In the genomic region with DNA sequence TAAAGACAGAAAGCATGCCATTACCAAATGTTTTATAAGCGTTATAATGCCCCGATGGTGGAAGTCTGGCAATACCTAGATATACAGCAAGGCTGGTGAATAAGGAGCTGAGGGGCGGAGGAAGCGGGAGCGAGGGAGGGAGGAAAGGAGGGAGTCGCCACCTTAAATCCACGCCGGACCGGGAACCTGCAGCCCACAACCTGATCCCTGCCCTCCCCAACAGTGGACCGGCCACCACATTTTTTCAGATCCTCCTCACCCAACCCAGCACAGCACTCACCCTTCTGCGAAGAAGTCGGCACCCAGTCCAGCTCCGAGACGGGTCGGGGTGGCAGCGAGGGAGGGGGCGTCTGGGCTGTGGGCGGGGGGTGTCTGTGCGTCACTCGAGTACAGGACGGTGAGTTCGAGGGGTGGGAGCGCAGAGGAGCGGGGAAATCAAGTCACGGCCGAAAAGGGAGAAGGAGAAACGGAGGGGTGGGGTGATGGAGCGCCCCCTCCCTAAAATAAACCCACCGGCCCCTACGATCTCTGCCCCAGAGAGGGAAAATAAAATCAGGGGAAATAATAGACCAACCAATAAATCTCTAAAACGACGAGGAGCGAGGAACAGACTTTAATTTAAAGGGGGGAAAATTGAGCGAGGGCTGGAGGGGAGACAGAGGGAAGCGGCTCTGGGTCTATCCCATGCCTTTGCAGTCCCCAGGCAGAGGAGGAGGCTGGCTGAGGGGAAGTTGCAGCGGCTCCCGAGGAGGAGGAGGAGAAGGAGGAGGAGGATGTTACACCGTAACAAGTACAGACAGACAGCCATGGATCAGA, we compare ENCODE assay signal across 1 cellular context.
TF ChIP-seq lines count a peak whose summit lies in the region.

No MANE protein-coding gene starts in this region.

TF ChIP-seq in HEK293, 187 proteins besides CTCF, POLR2A, EP300 and RAD21 (continued from another document and continues in another):
- TF ChIP-seq ZNF785 (tag by site-specific recombination; IDR thresholded peaks at IDR 0.05) (0 out of 2 replicates have a peak, but pooled peaks have one; percentile 31), ZNF670 (tag by site-specific recombination; IDR thresholded peaks at IDR 0.05; ENCODE audit: low read depth) (no peak), ZNF843 (tag by site-specific recombination; IDR thresholded peaks at IDR 0.05) (no peak), ZNF658 (tag by site-specific recombination; IDR thresholded peaks at IDR 0.05) (no peak), ZNF624 (tag by site-specific recombination; IDR thresholded peaks at IDR 0.05) (no peak), ZFP69B (tag by site-specific recombination; IDR thresholded peaks at IDR 0.05) (0 out of 2 replicates have a peak, but pooled peaks have one; percentile 50), ZSCAN16 (tag by site-specific recombination; IDR thresholded peaks at IDR 0.05) (no peak), ZNF610 (tag by site-specific recombination; IDR thresholded peaks at IDR 0.05; ENCODE audit: borderline replicate concordance) (no peak), ZBTB26 (tag by site-specific recombination; optimal IDR thresholded peaks at IDR 0.05) (no peak), ZNF664 (tag by site-specific recombination; IDR thresholded peaks at IDR 0.05) (no peak), GLI2 (tag by site-specific recombination; IDR thresholded peaks at IDR 0.05; ENCODE audit: borderline replicate concordance, low read depth) (no peak), ZNF555 (tag by site-specific recombination; conservative IDR thresholded peaks at IDR 0.05) (no peak), ZNF629 (tag by site-specific recombination; IDR thresholded peaks at IDR 0.05) (no peak; the same call in 1 of the 2 replicates), ZEB2 (tag by site-specific recombination; IDR thresholded peaks at IDR 0.05) (peak; percentile 17; the same call in 1 of the 2 replicates), ZNF354C (tag by site-specific recombination; IDR thresholded peaks at IDR 0.05; ENCODE audit: borderline replicate concordance, low read depth) (no peak), TRIM28 (IDR thresholded peaks at IDR 0.05; ENCODE audit: borderline replicate concordance, low read length) (no peak), ZNF335 (tag by site-specific recombination; conservative IDR thresholded peaks at IDR 0.05) (peak; percentile 73), SP2 (tag by site-specific recombination; IDR thresholded peaks at IDR 0.05) (peak; percentile 47), TCF7L2 (IDR thresholded peaks at IDR 0.05; ENCODE audit: borderline replicate concordance, low read depth, low read length) (no peak), ZNF394 (tag by site-specific recombination; IDR thresholded peaks at IDR 0.05; ENCODE audit: borderline replicate concordance) (no peak), ZNF623 (tag by site-specific recombination; IDR thresholded peaks at IDR 0.05) (no peak), KLF16 (tag by site-specific recombination; IDR thresholded peaks at IDR 0.05) (peak; percentile 45), ZNF140 (tag by site-specific recombination; IDR thresholded peaks at IDR 0.05) (no peak), SALL2 (tag by site-specific recombination; IDR thresholded peaks at IDR 0.05; ENCODE audit: borderline replicate concordance) (no peak), GLIS2 (tag by site-specific recombination; IDR thresholded peaks at IDR 0.05) (peak; percentile 70), OVOL3 (tag by site-specific recombination; IDR thresholded peaks at IDR 0.05) (no peak), IKZF3 (tag by site-specific recombination; IDR thresholded peaks at IDR 0.05) (peak; percentile 43; the same call in 1 of the 2 replicates), ZSCAN23 (tag by site-specific recombination; IDR thresholded peaks at IDR 0.05) (no peak), ZNF404 (tag by site-specific recombination; IDR thresholded peaks at IDR 0.05) (no peak), ZSCAN30 (tag by site-specific recombination; IDR thresholded peaks at IDR 0.05) (no peak), ZBTB8A (tag by site-specific recombination; IDR thresholded peaks at IDR 0.05) (peak; percentile 95), ZXDB (tag by site-specific recombination; IDR thresholded peaks at IDR 0.05) (peak; percentile 83), ZNF155 (tag by site-specific recombination; IDR thresholded peaks at IDR 0.05) (no peak), ZNF157 (tag by site-specific recombination; IDR thresholded peaks at IDR 0.05) (no peak), FEZF1 (tag by site-specific recombination; IDR thresholded peaks at IDR 0.05) (no peak), ZNF391 (tag by site-specific recombination; IDR thresholded peaks at IDR 0.05; ENCODE audit: borderline replicate concordance, low read depth) (no peak), ZNF677 (tag by site-specific recombination; IDR thresholded peaks at IDR 0.05) (no peak), YY1 (tag by site-specific recombination; IDR thresholded peaks at IDR 0.05) (peak; percentile 40; the same call in 1 of the 2 replicates), OSR2 (tag by site-specific recombination; IDR thresholded peaks at IDR 0.05) (peak; percentile 51), KLF9 (tag by site-specific recombination; IDR thresholded peaks at IDR 0.05; ENCODE audit: low read depth) (peak; percentile 44; the same call in 1 of the 2 replicates), ZNF223 (tag by site-specific recombination; IDR thresholded peaks at IDR 0.05) (no peak), ZNF433 (tag by site-specific recombination; IDR thresholded peaks at IDR 0.05; ENCODE audit: low read depth) (no peak), ZNF112 (tag by site-specific recombination; IDR thresholded peaks at IDR 0.05) (no peak), ZNF423 (tag by site-specific recombination; IDR thresholded peaks at IDR 0.05) (no peak)
- TF ChIP-seq, protein P1, sequence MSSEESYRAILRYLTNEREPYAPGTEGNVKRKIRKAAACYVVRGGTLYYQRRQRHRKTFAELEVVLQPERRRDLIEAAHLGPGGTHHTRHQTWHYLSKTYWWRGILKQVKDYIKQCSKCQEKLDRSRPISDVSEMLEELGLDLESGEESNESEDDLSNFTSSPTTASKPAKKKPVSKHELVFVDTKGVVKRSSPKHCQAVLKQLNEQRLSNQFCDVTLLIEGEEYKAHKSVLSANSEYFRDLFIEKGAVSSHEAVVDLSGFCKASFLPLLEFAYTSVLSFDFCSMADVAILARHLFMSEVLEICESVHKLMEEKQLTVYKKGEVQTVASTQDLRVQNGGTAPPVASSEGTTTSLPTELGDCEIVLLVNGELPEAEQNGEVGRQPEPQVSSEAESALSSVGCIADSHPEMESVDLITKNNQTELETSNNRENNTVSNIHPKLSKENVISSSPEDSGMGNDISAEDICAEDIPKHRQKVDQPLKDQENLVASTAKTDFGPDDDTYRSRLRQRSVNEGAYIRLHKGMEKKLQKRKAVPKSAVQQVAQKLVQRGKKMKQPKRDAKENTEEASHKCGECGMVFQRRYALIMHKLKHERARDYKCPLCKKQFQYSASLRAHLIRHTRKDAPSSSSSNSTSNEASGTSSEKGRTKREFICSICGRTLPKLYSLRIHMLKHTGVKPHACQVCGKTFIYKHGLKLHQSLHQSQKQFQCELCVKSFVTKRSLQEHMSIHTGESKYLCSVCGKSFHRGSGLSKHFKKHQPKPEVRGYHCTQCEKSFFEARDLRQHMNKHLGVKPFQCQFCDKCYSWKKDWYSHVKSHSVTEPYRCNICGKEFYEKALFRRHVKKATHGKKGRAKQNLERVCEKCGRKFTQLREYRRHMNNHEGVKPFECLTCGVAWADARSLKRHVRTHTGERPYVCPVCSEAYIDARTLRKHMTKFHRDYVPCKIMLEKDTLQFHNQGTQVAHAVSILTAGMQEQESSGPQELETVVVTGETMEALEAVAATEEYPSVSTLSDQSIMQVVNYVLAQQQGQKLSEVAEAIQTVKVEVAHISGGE (tag by site-specific recombination; conservative IDR thresholded peaks at IDR 0.05; ENCODE audit: low read depth): 0 out of 2 replicates have a peak, but pooled peaks have one; percentile 35
- TF ChIP-seq, protein P2, sequence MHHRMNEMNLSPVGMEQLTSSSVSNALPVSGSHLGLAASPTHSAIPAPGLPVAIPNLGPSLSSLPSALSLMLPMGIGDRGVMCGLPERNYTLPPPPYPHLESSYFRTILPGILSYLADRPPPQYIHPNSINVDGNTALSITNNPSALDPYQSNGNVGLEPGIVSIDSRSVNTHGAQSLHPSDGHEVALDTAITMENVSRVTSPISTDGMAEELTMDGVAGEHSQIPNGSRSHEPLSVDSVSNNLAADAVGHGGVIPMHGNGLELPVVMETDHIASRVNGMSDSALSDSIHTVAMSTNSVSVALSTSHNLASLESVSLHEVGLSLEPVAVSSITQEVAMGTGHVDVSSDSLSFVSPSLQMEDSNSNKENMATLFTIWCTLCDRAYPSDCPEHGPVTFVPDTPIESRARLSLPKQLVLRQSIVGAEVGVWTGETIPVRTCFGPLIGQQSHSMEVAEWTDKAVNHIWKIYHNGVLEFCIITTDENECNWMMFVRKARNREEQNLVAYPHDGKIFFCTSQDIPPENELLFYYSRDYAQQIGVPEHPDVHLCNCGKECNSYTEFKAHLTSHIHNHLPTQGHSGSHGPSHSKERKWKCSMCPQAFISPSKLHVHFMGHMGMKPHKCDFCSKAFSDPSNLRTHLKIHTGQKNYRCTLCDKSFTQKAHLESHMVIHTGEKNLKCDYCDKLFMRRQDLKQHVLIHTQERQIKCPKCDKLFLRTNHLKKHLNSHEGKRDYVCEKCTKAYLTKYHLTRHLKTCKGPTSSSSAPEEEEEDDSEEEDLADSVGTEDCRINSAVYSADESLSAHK (tag by site-specific recombination; IDR thresholded peaks at IDR 0.05): no peak
- TF ChIP-seq, protein P3, sequence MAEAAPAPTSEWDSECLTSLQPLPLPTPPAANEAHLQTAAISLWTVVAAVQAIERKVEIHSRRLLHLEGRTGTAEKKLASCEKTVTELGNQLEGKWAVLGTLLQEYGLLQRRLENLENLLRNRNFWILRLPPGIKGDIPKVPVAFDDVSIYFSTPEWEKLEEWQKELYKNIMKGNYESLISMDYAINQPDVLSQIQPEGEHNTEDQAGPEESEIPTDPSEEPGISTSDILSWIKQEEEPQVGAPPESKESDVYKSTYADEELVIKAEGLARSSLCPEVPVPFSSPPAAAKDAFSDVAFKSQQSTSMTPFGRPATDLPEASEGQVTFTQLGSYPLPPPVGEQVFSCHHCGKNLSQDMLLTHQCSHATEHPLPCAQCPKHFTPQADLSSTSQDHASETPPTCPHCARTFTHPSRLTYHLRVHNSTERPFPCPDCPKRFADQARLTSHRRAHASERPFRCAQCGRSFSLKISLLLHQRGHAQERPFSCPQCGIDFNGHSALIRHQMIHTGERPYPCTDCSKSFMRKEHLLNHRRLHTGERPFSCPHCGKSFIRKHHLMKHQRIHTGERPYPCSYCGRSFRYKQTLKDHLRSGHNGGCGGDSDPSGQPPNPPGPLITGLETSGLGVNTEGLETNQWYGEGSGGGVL (tag by site-specific recombination; IDR thresholded peaks at IDR 0.05): no peak; the same call in none of the 2 replicates
- TF ChIP-seq, protein P4, sequence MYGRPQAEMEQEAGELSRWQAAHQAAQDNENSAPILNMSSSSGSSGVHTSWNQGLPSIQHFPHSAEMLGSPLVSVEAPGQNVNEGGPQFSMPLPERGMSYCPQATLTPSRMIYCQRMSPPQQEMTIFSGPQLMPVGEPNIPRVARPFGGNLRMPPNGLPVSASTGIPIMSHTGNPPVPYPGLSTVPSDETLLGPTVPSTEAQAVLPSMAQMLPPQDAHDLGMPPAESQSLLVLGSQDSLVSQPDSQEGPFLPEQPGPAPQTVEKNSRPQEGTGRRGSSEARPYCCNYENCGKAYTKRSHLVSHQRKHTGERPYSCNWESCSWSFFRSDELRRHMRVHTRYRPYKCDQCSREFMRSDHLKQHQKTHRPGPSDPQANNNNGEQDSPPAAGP (tag by site-specific recombination; IDR thresholded peaks at IDR 0.05): no peak
- TF ChIP-seq, protein P5, sequence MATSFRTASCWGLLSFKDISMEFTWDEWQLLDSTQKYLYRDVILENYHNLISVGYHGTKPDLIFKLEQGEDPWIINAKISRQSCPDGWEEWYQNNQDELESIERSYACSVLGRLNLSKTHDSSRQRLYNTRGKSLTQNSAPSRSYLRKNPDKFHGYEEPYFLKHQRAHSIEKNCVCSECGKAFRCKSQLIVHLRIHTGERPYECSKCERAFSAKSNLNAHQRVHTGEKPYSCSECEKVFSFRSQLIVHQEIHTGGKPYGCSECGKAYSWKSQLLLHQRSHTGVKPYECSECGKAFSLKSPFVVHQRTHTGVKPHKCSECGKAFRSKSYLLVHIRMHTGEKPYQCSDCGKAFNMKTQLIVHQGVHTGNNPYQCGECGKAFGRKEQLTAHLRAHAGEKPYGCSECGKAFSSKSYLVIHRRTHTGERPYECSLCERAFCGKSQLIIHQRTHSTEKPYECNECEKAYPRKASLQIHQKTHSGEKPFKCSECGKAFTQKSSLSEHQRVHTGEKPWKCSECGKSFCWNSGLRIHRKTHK (tag by site-specific recombination; IDR thresholded peaks at IDR 0.05): no peak
- TF ChIP-seq, protein P6, sequence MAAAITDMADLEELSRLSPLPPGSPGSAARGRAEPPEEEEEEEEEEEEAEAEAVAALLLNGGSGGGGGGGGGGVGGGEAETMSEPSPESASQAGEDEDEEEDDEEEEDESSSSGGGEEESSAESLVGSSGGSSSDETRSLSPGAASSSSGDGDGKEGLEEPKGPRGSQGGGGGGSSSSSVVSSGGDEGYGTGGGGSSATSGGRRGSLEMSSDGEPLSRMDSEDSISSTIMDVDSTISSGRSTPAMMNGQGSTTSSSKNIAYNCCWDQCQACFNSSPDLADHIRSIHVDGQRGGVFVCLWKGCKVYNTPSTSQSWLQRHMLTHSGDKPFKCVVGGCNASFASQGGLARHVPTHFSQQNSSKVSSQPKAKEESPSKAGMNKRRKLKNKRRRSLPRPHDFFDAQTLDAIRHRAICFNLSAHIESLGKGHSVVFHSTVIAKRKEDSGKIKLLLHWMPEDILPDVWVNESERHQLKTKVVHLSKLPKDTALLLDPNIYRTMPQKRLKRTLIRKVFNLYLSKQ (tag by site-specific recombination; IDR thresholded peaks at IDR 0.05; ENCODE audit: borderline replicate concordance): no peak
- TF ChIP-seq, protein P7, sequence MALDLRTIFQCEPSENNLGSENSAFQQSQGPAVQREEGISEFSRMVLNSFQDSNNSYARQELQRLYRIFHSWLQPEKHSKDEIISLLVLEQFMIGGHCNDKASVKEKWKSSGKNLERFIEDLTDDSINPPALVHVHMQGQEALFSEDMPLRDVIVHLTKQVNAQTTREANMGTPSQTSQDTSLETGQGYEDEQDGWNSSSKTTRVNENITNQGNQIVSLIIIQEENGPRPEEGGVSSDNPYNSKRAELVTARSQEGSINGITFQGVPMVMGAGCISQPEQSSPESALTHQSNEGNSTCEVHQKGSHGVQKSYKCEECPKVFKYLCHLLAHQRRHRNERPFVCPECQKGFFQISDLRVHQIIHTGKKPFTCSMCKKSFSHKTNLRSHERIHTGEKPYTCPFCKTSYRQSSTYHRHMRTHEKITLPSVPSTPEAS (tag by site-specific recombination; IDR thresholded peaks at IDR 0.05): no peak
